In genomic region chr4:169108303-169108702, GRCh38 we compare ENCODE assay signal across 6 cellular contexts.
"Had no signal": no experiment of that assay in that cellular context is flagged by ENCODE, and none has a peak within 500 bp of the region (broad histone marks: within the 10 kb centered on the region; RNA-seq: fewer than 3 reads in every experiment).

No MANE protein-coding gene starts in this region.

- H3K4me3 ChIP-seq: GM23248 had no signal

- H3K9me3 Mint-ChIP-seq: IgD-negative memory B cell had no signal

- DNase-seq: GM23248, GOT3, H7, HCEC 1CT had no signal

- H3K4me1 Mint-ChIP-seq: IgD-negative memory B cell had no signal

- H2AFZ ChIP-seq: GM23248 had no signal

- FAIRE-seq: HTR-8/SVneo had no signal

- H3K27ac ChIP-seq: GM23248 had no signal

- H3K27me3 Mint-ChIP-seq: IgD-negative memory B cell had no signal

- H3K9ac ChIP-seq: GM23248 had no signal

- H3K4me3 Mint-ChIP-seq: IgD-negative memory B cell had no signal
